2 cellular contexts compared by ENCODE assay signal in the genomic region with DNA sequence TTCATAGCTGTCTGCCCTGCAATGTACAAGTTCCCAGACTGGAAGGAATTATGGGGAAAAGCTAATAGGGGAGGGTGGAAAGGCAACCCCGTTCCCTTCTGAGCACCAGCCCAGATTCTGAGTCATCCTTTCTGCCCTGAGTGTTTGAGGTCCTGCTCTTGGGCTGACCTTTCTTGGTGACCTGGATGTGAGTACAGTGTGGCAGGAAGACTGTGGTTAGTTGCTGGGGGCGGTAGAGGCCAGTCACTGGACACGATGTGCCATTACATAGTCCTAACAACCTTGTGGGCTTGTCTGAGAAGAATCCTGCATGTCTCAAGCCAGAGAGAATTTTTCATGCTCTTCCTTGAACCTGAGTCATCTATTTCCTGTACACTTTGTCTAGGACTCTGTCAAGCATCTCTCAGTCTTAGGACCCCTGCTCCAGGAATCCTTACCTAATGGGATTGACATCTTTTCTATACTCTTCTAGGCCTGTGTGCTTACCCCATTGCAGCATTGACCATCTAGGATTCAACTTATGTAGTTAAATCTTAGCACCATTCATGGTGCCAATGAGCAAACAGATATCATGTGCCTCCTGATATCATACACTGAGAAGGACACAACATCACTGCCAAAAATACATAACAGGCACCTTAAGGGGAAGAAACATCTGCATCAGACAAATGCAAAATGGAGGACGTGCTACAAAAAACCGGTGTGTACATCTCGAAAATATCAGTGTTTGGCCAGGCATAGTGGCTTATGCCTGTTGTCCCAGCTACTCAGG.
TF ChIP-seq lines count a peak whose summit lies in the region.

No MANE protein-coding gene starts in this region.

TF ChIP-seq in A549, 52 proteins besides CTCF, POLR2A, EP300 and RAD21 (continues in another document):
- TF ChIP-seq MAZ (IDR thresholded peaks at IDR 0.05; ENCODE audit: borderline replicate concordance, low read depth, low read length) (no peak), FOXS1 (CRISPR knock-in tag; IDR thresholded peaks at IDR 0.05) (no peak), ZC3H11A (IDR thresholded peaks at IDR 0.05) (no peak), RARB (CRISPR knock-in tag; IDR thresholded peaks at IDR 0.05) (peak; percentile 48; the same call in 1 of the 2 replicates), EHF (CRISPR knock-in tag; IDR thresholded peaks at IDR 0.05) (no peak), CHD4 (IDR thresholded peaks at IDR 0.05; ENCODE audit: borderline replicate concordance) (no peak), RFX5 (IDR thresholded peaks at IDR 0.05) (no peak), HOXA7 (CRISPR knock-in tag; IDR thresholded peaks at IDR 0.05) (no peak), KDM1A (IDR thresholded peaks at IDR 0.05; ENCODE audit: low read depth) (no peak), KDM5A (IDR thresholded peaks at IDR 0.05) (no peak), ZFP36 (IDR thresholded peaks at IDR 0.05; ENCODE audit: borderline replicate concordance, partially characterized antibody) (no peak), NPAS2 (CRISPR knock-in tag; IDR thresholded peaks at IDR 0.05; ENCODE audit: borderline replicate concordance) (no peak), FOSL2 (IDR thresholded peaks at IDR 0.05) (no peak), FOSL2 (CRISPR knock-in tag; IDR thresholded peaks at IDR 0.05) (peak; percentile 84), RCOR1 (IDR thresholded peaks at IDR 0.05; ENCODE audit: low read depth, low read length) (no peak), RNF2 (IDR thresholded peaks at IDR 0.05; ENCODE audit: borderline replicate concordance, low read depth) (no peak), HOXB13 (CRISPR knock-in tag; IDR thresholded peaks at IDR 0.05; ENCODE audit: low read depth) (no peak), HEYL (CRISPR knock-in tag; IDR thresholded peaks at IDR 0.05) (no peak), MAFK (IDR thresholded peaks at IDR 0.05; ENCODE audit: partially characterized antibody) (peak; percentile 56), JUNB (IDR thresholded peaks at IDR 0.05) (peak; percentile 45; the same call in 1 of the 2 replicates), JUN (IDR thresholded peaks at IDR 0.05) (0 out of 5 replicates have a peak, but pooled peaks of 1 of the 2 experiments have one; percentile 38), ZSCAN20 (CRISPR knock-in tag; IDR thresholded peaks at IDR 0.05) (no peak), ZNF302 (CRISPR knock-in tag; IDR thresholded peaks at IDR 0.05) (no peak), EHMT2 (IDR thresholded peaks at IDR 0.05; ENCODE audit: low read depth) (no peak), GATA3 (IDR thresholded peaks at IDR 0.05; ENCODE audit: borderline replicate concordance) (peak; percentile 50; the same call in 1 of the 2 replicates), ESRRA (IDR thresholded peaks at IDR 0.05; ENCODE audit: borderline replicate concordance, low read length) (peak; percentile 87), POLR2AphosphoS2 (conservative IDR thresholded peaks at IDR 0.05; ENCODE audit: low read length) (no peak), CHD2 (IDR thresholded peaks at IDR 0.05; ENCODE audit: low read length, partially characterized antibody) (no peak), SREBF2 (IDR thresholded peaks at IDR 0.05) (no peak), BHLHE40 (IDR thresholded peaks at IDR 0.05; ENCODE audit: low read depth, low read length) (no peak)
- TF ChIP-seq, protein P1, sequence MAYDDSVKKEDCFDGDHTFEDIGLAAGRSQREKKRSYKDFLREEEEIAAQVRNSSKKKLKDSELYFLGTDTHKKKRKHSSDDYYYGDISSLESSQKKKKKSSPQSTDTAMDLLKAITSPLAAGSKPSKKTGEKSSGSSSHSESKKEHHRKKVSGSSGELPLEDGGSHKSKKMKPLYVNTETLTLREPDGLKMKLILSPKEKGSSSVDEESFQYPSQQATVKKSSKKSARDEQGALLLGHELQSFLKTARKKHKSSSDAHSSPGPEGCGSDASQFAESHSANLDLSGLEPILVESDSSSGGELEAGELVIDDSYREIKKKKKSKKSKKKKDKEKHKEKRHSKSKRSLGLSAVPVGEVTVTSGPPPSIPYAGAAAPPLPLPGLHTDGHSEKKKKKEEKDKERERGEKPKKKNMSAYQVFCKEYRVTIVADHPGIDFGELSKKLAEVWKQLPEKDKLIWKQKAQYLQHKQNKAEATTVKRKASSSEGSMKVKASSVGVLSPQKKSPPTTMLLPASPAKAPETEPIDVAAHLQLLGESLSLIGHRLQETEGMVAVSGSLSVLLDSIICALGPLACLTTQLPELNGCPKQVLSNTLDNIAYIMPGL (CRISPR knock-in tag; IDR thresholded peaks at IDR 0.05; ENCODE audit: borderline replicate concordance): no peak
- TF ChIP-seq, protein P2, sequence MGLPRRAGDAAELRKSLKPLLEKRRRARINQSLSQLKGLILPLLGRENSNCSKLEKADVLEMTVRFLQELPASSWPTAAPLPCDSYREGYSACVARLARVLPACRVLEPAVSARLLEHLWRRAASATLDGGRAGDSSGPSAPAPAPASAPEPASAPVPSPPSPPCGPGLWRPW (IDR thresholded peaks at IDR 0.05): no peak
- TF ChIP-seq, protein P3, sequence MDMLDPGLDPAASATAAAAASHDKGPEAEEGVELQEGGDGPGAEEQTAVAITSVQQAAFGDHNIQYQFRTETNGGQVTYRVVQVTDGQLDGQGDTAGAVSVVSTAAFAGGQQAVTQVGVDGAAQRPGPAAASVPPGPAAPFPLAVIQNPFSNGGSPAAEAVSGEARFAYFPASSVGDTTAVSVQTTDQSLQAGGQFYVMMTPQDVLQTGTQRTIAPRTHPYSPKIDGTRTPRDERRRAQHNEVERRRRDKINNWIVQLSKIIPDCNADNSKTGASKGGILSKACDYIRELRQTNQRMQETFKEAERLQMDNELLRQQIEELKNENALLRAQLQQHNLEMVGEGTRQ (IDR thresholded peaks at IDR 0.05): no peak
- TF ChIP-seq, protein P4, sequence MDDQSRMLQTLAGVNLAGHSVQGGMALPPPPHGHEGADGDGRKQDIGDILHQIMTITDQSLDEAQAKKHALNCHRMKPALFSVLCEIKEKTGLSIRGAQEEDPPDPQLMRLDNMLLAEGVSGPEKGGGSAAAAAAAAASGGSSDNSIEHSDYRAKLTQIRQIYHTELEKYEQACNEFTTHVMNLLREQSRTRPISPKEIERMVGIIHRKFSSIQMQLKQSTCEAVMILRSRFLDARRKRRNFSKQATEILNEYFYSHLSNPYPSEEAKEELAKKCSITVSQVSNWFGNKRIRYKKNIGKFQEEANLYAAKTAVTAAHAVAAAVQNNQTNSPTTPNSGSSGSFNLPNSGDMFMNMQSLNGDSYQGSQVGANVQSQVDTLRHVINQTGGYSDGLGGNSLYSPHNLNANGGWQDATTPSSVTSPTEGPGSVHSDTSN (IDR thresholded peaks at IDR 0.05): no peak
- TF ChIP-seq, protein P5, sequence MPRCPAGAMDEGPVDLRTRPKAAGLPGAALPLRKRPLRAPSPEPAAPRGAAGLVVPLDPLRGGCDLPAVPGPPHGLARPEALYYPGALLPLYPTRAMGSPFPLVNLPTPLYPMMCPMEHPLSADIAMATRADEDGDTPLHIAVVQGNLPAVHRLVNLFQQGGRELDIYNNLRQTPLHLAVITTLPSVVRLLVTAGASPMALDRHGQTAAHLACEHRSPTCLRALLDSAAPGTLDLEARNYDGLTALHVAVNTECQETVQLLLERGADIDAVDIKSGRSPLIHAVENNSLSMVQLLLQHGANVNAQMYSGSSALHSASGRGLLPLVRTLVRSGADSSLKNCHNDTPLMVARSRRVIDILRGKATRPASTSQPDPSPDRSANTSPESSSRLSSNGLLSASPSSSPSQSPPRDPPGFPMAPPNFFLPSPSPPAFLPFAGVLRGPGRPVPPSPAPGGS (IDR thresholded peaks at IDR 0.05): no peak
- TF ChIP-seq, protein P6, sequence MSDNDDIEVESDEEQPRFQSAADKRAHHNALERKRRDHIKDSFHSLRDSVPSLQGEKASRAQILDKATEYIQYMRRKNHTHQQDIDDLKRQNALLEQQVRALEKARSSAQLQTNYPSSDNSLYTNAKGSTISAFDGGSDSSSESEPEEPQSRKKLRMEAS (IDR thresholded peaks at IDR 0.05): peak; percentile 69

TF ChIP-seq in HepG2, 621 proteins besides CTCF, POLR2A, EP300 and RAD21 (continues in another document):
- TF ChIP-seq NKX3-1 (CRISPR knock-in tag; IDR thresholded peaks at IDR 0.05) (no peak), ARID5B (CRISPR knock-in tag; IDR thresholded peaks at IDR 0.05) (peak; percentile 83), ZBTB7A (CRISPR knock-in tag; IDR thresholded peaks at IDR 0.05) (no peak), ZNF101 (CRISPR knock-in tag; IDR thresholded peaks at IDR 0.05; ENCODE audit: borderline replicate concordance, low read depth) (no peak), ZNF501 (CRISPR knock-in tag; IDR thresholded peaks at IDR 0.05) (peak; percentile 17; the same call in 1 of the 2 replicates), SP5 (CRISPR knock-in tag; IDR thresholded peaks at IDR 0.05; ENCODE audit: borderline replicate concordance, low read depth) (0 out of 2 replicates have a peak, but pooled peaks have one; percentile 36), MTA3 (CRISPR knock-in tag; IDR thresholded peaks at IDR 0.05) (no peak), DNMT1 (CRISPR knock-in tag; IDR thresholded peaks at IDR 0.05) (no peak), ZNF414 (CRISPR knock-in tag; IDR thresholded peaks at IDR 0.05) (no peak), KMT2B (CRISPR knock-in tag; IDR thresholded peaks at IDR 0.05) (no peak), RFX1 (IDR thresholded peaks at IDR 0.05) (no peak), ZNF580 (CRISPR knock-in tag; IDR thresholded peaks at IDR 0.05; ENCODE audit: borderline replicate concordance, low read depth) (no peak; the same call in 1 of the 2 replicates), KAT8 (CRISPR knock-in tag; IDR thresholded peaks at IDR 0.05) (0 out of 2 replicates have a peak, but pooled peaks have one; percentile 32), LBX2 (CRISPR knock-in tag; IDR thresholded peaks at IDR 0.05; ENCODE audit: borderline replicate concordance) (no peak)
- TF ChIP-seq, protein P7, sequence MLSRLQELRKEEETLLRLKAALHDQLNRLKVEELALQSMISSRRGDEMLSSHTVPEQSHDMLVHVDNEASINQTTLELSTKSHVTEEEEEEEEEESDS (CRISPR knock-in tag; IDR thresholded peaks at IDR 0.05; ENCODE audit: borderline replicate concordance): no peak
- TF ChIP-seq, protein P8, sequence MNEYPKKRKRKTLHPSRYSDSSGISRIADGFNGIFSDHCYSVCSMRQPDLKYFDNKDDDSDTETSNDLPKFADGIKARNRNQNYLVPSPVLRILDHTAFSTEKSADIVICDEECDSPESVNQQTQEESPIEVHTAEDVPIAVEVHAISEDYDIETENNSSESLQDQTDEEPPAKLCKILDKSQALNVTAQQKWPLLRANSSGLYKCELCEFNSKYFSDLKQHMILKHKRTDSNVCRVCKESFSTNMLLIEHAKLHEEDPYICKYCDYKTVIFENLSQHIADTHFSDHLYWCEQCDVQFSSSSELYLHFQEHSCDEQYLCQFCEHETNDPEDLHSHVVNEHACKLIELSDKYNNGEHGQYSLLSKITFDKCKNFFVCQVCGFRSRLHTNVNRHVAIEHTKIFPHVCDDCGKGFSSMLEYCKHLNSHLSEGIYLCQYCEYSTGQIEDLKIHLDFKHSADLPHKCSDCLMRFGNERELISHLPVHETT (CRISPR knock-in tag; conservative IDR thresholded peaks at IDR 0.05): no peak
- TF ChIP-seq, protein P9, sequence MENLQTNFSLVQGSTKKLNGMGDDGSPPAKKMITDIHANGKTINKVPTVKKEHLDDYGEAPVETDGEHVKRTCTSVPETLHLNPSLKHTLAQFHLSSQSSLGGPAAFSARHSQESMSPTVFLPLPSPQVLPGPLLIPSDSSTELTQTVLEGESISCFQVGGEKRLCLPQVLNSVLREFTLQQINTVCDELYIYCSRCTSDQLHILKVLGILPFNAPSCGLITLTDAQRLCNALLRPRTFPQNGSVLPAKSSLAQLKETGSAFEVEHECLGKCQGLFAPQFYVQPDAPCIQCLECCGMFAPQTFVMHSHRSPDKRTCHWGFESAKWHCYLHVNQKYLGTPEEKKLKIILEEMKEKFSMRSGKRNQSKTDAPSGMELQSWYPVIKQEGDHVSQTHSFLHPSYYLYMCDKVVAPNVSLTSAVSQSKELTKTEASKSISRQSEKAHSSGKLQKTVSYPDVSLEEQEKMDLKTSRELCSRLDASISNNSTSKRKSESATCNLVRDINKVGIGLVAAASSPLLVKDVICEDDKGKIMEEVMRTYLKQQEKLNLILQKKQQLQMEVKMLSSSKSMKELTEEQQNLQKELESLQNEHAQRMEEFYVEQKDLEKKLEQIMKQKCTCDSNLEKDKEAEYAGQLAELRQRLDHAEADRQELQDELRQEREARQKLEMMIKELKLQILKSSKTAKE (CRISPR knock-in tag; IDR thresholded peaks at IDR 0.05; ENCODE audit: borderline replicate concordance): peak; percentile 71; the same call in 1 of the 2 replicates
